Comparison of ENCODE assay signal across 1 cellular context in genomic region chr3:129515820-129516432, GRCh38.
TF ChIP-seq lines count a peak whose summit lies in the region.
"Not testable (repeated sequence)": the region's sequence is repeated elsewhere in the genome, so short reads cannot be mapped to it uniquely, and the experiment has no call there.

No MANE protein-coding gene starts in this region.

TF ChIP-seq in HepG2, 621 proteins besides CTCF, POLR2A, EP300 and RAD21:
- TF ChIP-seq, protein P1, sequence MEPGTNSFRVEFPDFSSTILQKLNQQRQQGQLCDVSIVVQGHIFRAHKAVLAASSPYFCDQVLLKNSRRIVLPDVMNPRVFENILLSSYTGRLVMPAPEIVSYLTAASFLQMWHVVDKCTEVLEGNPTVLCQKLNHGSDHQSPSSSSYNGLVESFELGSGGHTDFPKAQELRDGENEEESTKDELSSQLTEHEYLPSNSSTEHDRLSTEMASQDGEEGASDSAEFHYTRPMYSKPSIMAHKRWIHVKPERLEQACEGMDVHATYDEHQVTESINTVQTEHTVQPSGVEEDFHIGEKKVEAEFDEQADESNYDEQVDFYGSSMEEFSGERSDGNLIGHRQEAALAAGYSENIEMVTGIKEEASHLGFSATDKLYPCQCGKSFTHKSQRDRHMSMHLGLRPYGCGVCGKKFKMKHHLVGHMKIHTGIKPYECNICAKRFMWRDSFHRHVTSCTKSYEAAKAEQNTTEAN (CRISPR knock-in tag; conservative IDR thresholded peaks at IDR 0.05) = 0 out of 2 replicates have a peak, but pooled peaks have one; percentile 21
- TF ChIP-seq HNRNPL (IDR thresholded peaks at IDR 0.05; ENCODE audit: low read depth, low read length) = 0 out of 2 replicates have a peak, but pooled peaks have one; percentile 15
- TF ChIP-seq, protein P2, sequence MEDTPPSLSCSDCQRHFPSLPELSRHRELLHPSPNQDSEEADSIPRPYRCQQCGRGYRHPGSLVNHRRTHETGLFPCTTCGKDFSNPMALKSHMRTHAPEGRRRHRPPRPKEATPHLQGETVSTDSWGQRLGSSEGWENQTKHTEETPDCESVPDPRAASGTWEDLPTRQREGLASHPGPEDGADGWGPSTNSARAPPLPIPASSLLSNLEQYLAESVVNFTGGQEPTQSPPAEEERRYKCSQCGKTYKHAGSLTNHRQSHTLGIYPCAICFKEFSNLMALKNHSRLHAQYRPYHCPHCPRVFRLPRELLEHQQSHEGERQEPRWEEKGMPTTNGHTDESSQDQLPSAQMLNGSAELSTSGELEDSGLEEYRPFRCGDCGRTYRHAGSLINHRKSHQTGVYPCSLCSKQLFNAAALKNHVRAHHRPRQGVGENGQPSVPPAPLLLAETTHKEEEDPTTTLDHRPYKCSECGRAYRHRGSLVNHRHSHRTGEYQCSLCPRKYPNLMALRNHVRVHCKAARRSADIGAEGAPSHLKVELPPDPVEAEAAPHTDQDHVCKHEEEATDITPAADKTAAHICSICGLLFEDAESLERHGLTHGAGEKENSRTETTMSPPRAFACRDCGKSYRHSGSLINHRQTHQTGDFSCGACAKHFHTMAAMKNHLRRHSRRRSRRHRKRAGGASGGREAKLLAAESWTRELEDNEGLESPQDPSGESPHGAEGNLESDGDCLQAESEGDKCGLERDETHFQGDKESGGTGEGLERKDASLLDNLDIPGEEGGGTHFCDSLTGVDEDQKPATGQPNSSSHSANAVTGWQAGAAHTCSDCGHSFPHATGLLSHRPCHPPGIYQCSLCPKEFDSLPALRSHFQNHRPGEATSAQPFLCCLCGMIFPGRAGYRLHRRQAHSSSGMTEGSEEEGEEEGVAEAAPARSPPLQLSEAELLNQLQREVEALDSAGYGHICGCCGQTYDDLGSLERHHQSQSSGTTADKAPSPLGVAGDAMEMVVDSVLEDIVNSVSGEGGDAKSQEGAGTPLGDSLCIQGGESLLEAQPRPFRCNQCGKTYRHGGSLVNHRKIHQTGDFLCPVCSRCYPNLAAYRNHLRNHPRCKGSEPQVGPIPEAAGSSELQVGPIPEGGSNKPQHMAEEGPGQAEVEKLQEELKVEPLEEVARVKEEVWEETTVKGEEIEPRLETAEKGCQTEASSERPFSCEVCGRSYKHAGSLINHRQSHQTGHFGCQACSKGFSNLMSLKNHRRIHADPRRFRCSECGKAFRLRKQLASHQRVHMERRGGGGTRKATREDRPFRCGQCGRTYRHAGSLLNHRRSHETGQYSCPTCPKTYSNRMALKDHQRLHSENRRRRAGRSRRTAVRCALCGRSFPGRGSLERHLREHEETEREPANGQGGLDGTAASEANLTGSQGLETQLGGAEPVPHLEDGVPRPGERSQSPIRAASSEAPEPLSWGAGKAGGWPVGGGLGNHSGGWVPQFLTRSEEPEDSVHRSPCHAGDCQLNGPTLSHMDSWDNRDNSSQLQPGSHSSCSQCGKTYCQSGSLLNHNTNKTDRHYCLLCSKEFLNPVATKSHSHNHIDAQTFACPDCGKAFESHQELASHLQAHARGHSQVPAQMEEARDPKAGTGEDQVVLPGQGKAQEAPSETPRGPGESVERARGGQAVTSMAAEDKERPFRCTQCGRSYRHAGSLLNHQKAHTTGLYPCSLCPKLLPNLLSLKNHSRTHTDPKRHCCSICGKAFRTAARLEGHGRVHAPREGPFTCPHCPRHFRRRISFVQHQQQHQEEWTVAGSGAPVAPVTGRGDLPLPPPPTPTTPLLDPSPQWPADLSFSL (CRISPR knock-in tag; IDR thresholded peaks at IDR 0.05) = peak; percentile 83
- 0 out of 2 replicates have a peak, but pooled peaks have one; percentile 6 for TF ChIP-seq MTA1 (CRISPR knock-in tag; IDR thresholded peaks at IDR 0.05; ENCODE audit: borderline replicate concordance)
- TF ChIP-seq ZNF687 (CRISPR knock-in tag; IDR thresholded peaks at IDR 0.05) = peak; percentile 28; the same call in 1 of the 2 replicates
- TF ChIP-seq ZSCAN22 (CRISPR knock-in tag; IDR thresholded peaks at IDR 0.05) = peak; percentile 82; the same call in 1 of the 2 replicates
- peak; percentile 56; the same call in 1 of the 2 replicates for TF ChIP-seq ZBTB7A (CRISPR knock-in tag; IDR thresholded peaks at IDR 0.05)
- 0 out of 2 replicates have a peak, but pooled peaks have one; percentile 13 for TF ChIP-seq ZIK1 (CRISPR knock-in tag; IDR thresholded peaks at IDR 0.05; ENCODE audit: borderline replicate concordance, low read depth)
- TF ChIP-seq SOX6 (IDR thresholded peaks at IDR 0.05) = not testable (repeated sequence)
- 0 out of 2 replicates have a peak, but pooled peaks have one; percentile 27 for TF ChIP-seq SOX6 (CRISPR knock-in tag; IDR thresholded peaks at IDR 0.05)
- TF ChIP-seq, protein P3, sequence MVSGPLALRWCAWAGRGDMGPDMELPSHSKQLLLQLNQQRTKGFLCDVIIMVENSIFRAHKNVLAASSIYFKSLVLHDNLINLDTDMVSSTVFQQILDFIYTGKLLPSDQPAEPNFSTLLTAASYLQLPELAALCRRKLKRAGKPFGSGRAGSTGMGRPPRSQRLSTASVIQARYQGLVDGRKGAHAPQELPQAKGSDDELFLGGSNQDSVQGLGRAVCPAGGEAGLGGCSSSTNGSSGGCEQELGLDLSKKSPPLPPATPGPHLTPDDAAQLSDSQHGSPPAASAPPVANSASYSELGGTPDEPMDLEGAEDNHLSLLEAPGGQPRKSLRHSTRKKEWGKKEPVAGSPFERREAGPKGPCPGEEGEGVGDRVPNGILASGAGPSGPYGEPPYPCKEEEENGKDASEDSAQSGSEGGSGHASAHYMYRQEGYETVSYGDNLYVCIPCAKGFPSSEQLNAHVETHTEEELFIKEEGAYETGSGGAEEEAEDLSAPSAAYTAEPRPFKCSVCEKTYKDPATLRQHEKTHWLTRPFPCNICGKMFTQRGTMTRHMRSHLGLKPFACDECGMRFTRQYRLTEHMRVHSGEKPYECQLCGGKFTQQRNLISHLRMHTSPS (CRISPR knock-in tag; IDR thresholded peaks at IDR 0.05; ENCODE audit: low read depth) = 0 out of 2 replicates have a peak, but pooled peaks have one; percentile 32
- peak; percentile 15; the same call in 1 of the 2 replicates for TF ChIP-seq DPF2 (CRISPR knock-in tag; IDR thresholded peaks at IDR 0.05; ENCODE audit: borderline replicate concordance, low read depth)
- peak; percentile 13; the same call in 1 of the 2 replicates for TF ChIP-seq TBX2 (CRISPR knock-in tag; IDR thresholded peaks at IDR 0.05; ENCODE audit: borderline replicate concordance)
